8 cellular contexts compared by ENCODE assay signal in the genomic region with DNA sequence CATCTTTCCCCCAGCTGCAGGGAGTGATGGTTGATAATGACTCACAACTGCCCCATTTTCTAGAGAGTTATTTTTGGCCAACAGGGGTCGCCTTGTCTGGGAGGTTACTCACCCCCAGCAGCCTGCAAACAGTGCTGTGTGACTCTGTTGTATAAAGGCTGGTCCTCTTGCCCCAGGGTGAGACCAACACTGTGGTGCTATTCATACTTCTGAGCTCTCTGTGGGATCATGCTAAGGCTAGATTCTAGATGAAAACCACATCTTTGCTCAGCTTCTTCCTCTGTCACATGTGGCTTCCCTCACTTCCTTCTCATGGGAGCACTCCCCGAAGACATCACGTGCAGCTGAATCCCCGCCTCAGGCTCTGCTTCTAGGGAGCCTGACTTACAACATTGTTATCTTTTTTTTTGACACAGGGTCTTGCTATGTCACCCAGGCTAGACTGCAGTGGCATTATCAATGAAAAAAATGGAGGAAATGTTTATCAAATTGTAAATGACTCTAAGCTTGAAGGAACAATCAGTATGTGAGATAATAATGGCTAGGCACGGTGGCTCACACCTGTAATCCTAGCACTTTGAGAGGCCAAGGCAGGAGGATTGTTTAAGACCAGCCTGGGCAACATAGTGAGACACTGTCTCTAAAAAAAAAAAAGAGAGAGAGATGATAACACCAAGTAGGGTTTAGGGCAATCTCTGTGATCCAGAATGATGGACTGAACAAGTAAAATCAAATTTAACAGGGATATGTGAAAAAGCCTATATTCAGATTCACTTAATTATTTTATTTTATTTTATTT. TPM values are rescaled to one million over a fixed set of nuclear protein-coding genes. Genes with fewer than 3 reads are reported as not detected.
DNase-seq lines count a peak whose midpoint lies in the region; ATAC-seq and TF ChIP-seq lines count a peak whose summit lies in the region.

No MANE protein-coding gene starts in this region.

- H3K4me1 Mint-ChIP-seq in activated B cell treated with CpG ODN at 0.5 μM for 24 hours = peaks cover 16% of the 10 kb centered on the region

- CTCF ChIA-PET in activated B cell treated with CpG ODN at 0.5 μM for 24 hours (lab: Charles Lee) = interaction anchor here (0.8 to 3.6 kb wide), 17 partner anchors 9 to 259 kb away, joined by 3 to 66 read pairs (median 5); a partner anchor contains a TSS

- no peaks in the 10 kb centered on the region for H3K9me3 Mint-ChIP-seq in activated B cell treated with CpG ODN at 0.5 μM for 24 hours

- peak overlapping the region; percentile 73 for H3K27ac Mint-ChIP-seq in activated B cell treated with CpG ODN at 0.5 μM for 24 hours

- no peak overlapping the region for H3K4me3 ChIP-seq in choroid plexus epithelial cell (ENCODE audit: low read depth, low read length)

- H3K4me3 Mint-ChIP-seq in activated B cell treated with CpG ODN at 0.5 μM for 24 hours = no peak overlapping the region

- intact Hi-C loops in activated B cell treated with CpG ODN at 0.5 μM for 24 hours (cut with micrococcal nuclease) = loop anchor here (1.0 to 5.0 kb wide), 4 partner anchors 18 to 85 kb away; no protein-coding TSS in a partner anchor

- no peaks in the 10 kb centered on the region for H3K36me3 Mint-ChIP-seq in activated B cell treated with CpG ODN at 0.5 μM for 24 hours (ENCODE audit: low read depth)

- TF ChIP-seq CTCF in activated B cell treated with CpG ODN at 0.5 μM for 24 hours (IDR thresholded peaks at IDR 0.05) (no peak), choroid plexus epithelial cell (conservative IDR thresholded peaks at IDR 0.05; ENCODE audit: low read depth, low read length) (peak; percentile 60)

- H3K27me3 Mint-ChIP-seq in activated B cell treated with CpG ODN at 0.5 μM for 24 hours = no peaks in the 10 kb centered on the region

- peak; percentile 70 for DNase-seq in GF-D8 (lab: John Stamatoyannopoulos, UW)
- peak; percentile 78 for DNase-seq in KG1 (lab: John Stamatoyannopoulos, UW)
- DNase-seq in activated B cell treated with CpG ODN at 0.5 μM for 24 hours = peak; percentile 20
- DNase-seq in choroid plexus epithelial cell (ENCODE audit: low read depth) = peak; percentile 43
- DNase-seq in mucosa of gallbladder (ENCODE audit: low spot score) = peak; percentile 38
- peak; percentile 74 for DNase-seq in stimulated activated naive CD8-positive, alpha-beta T cell treated with anti-CD3 and anti-CD28 coated beads, Interleukin-15, Interleukin-2, amounts not matched to agents 100 U/mL and 50 U/mL, for 24 hours
- no peak for DNase-seq in DMS114 treated with DMSO at 0.1 percent for 48 hours (lab: John Stamatoyannopoulos, UW; ENCODE audit: unreplicated experiment)
- DNase-seq in DMS153 treated with DMSO at 0.1 percent for 48 hours (lab: John Stamatoyannopoulos, UW; ENCODE audit: unreplicated experiment) = no peak

- peak; percentile 92 for ATAC-seq in activated B cell treated with CpG ODN at 0.5 μM for 24 hours (ENCODE audit: low read depth)
- peak; percentile 96 for ATAC-seq in stimulated activated naive CD8-positive, alpha-beta T cell treated with anti-CD3 and anti-CD28 coated beads, Interleukin-15, Interleukin-2, amounts not matched to agents 100 U/mL and 50 U/mL, for 24 hours

- POLR2A ChIA-PET in activated B cell treated with CpG ODN at 0.5 μM for 24 hours (lab: Charles Lee) = interaction anchor here (0.5 to 1.7 kb wide), 8 partner anchors 10 to 138 kb away, joined by 3 to 5 read pairs (median 3); no protein-coding TSS in a partner anchor

RNA-seq across cellular contexts. Expression of a gene that starts 55.7 kb away (rescaled TPM):
- 70.9 and 79.8 TPM in 2 replicates for total RNA-seq in activated B cell treated with CpG ODN at 0.5 μM for 24 hours
- total RNA-seq in mucosa of gallbladder = 15.1 TPM

RNA-seq across cellular contexts. Expression of a gene that starts 55.9 kb away (rescaled TPM):
- 72.4 and 76.5 TPM in 2 replicates for total RNA-seq in activated B cell treated with CpG ODN at 0.5 μM for 24 hours
- 107 TPM for total RNA-seq in mucosa of gallbladder

Comparison
In these comparisons a context has a peak if more than half of its experiments do, and no peak if none do; other contexts are left out.
1. DNase-seq: peak in GF-D8 (single experiment), KG1 (single experiment), activated B cell treated with CpG ODN at 0.5 μM for 24 hours (single experiment), choroid plexus epithelial cell (single experiment), mucosa of gallbladder (single experiment) and stimulated activated naive CD8-positive, alpha-beta T cell treated with anti-CD3 and anti-CD28 coated beads, Interleukin-15, Interleukin-2, amounts not matched to agents 100 U/mL and 50 U/mL, for 24 hours (single experiment); none in DMS114 treated with DMSO at 0.1 percent for 48 hours (single experiment) and DMS153 treated with DMSO at 0.1 percent for 48 hours (single experiment).